In the genomic region with DNA sequence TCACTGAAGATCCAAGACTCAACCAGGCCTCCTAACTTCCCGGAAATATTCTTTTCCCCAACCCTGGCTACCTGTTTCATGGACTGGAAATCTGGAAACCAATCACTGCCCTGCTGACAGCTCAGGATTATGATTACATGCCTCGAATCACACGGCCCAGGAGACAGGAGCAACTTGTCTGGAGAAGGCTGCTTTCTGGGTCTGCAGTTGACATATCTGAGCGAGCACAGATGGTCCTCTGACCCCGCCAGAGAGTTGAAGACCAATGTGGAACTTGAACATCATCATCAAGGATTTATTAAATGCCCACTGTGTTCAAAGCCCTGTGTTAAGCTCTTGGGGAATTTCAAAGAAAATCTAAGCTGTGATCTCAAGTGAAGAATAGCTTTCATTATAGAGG, we compare ENCODE assay signal across 14 cellular contexts.
DNase-seq lines count a peak whose midpoint lies in the region; ATAC-seq lines count a peak whose summit lies in the region.
"Had no signal": no experiment of that assay in that cellular context is flagged by ENCODE, and none has a peak within 500 bp of the region (broad histone marks: within the 10 kb centered on the region; RNA-seq: fewer than 3 reads in every experiment).

No MANE protein-coding gene starts in this region.

- no peak for ATAC-seq in central memory CD8-positive, alpha-beta T cell (replicated peaks; ENCODE audit: extremely low read depth, poor library complexity, severe bottlenecking)
- no peak for ATAC-seq in stimulated activated effector memory CD8-positive, alpha-beta T cell treated with anti-CD3 and anti-CD28 coated beads, Interleukin-12 subunit alpha, Interleukin-12 subunit beta, amount 100 ng/mL, for 72 hours
- ATAC-seq: left ventricle myocardium superior had no signal

- H3K4me3 Mint-ChIP-seq in activated CD4-positive, alpha-beta T cell treated with anti-CD3 and anti-CD28 coated beads, Interleukin-2, amount 10 ng/mL, durations not matched to agents 7 days and 5 days = peak overlapping the region; percentile 19
- H3K4me3 Mint-ChIP-seq in central memory CD8-positive, alpha-beta T cell = peak overlapping the region; percentile 53
- H3K4me3 Mint-ChIP-seq in stimulated activated effector memory CD8-positive, alpha-beta T cell treated with anti-CD3 and anti-CD28 coated beads, Interleukin-12 subunit alpha, Interleukin-12 subunit beta, amount 100 ng/mL, for 72 hours = peak overlapping the region; percentile 36
- H3K4me3 Mint-ChIP-seq: brain had no signal

- POLR2A ChIA-PET in activated CD4-positive, alpha-beta T cell treated with anti-CD3 and anti-CD28 coated beads, Interleukin-2, amount 10 ng/mL, durations not matched to agents 7 days and 5 days (lab: Charles Lee) = no interaction called here

- H3K27me3 ChIP-seq in H7 (ENCODE audit: control insufficient read depth, insufficient read depth, low read length) = no peaks in the 10 kb centered on the region
- H3K27me3 ChIP-seq: right atrium auricular region had no signal

- no peaks in the 10 kb centered on the region for H3K9me3 ChIP-seq in KOPT-K1 (ENCODE audit: insufficient read depth, low read length, poor library complexity, severe bottlenecking)
- H3K9me3 ChIP-seq: right atrium auricular region had no signal

- no peak for DNase-seq in activated CD4-positive, alpha-beta T cell treated with anti-CD3 and anti-CD28 coated beads, Interleukin-2, amount 10 ng/mL, durations not matched to agents 7 days and 5 days
- DNase-seq in activated CD4-positive, alpha-beta T cell treated with anti-CD3 and anti-CD28 coated beads for 1 hour = no peak
- DNase-seq in central memory CD8-positive, alpha-beta T cell (ENCODE audit: low spot score in 2 of 2) = no peak
- no peak for DNase-seq in stimulated activated effector memory CD8-positive, alpha-beta T cell treated with anti-CD3 and anti-CD28 coated beads, Interleukin-12 subunit alpha, Interleukin-12 subunit beta, amount 100 ng/mL, for 72 hours (ENCODE audit: low spot score in 2 of 2)
- no peak for DNase-seq in AG08395 (ENCODE audit: low spot score)
- DNase-seq in DMS53 treated with DMSO at 0.1 percent for 48 hours (lab: John Stamatoyannopoulos, UW; ENCODE audit: unreplicated experiment) = no peak
- DNase-seq in H7 = no peak
- DNase-seq: effector CD8-positive, alpha-beta T cell; left ventricle myocardium superior; NCI-H2227 treated with DMSO at 0.1 percent for 48 hours; stimulated activated CD8-positive, alpha-beta memory T cell treated with anti-CD3 and anti-CD28 coated beads, Interleukin-4, amount 100 ng/mL, for 48 hours had no signal

- peaks cover 78% of the 10 kb centered on the region for H3K4me1 Mint-ChIP-seq in activated CD4-positive, alpha-beta T cell treated with anti-CD3 and anti-CD28 coated beads, Interleukin-2, amount 10 ng/mL, durations not matched to agents 7 days and 5 days
- H3K4me1 Mint-ChIP-seq in central memory CD8-positive, alpha-beta T cell = peaks cover 93% of the 10 kb centered on the region
- H3K4me1 Mint-ChIP-seq in stimulated activated effector memory CD8-positive, alpha-beta T cell treated with anti-CD3 and anti-CD28 coated beads, Interleukin-12 subunit alpha, Interleukin-12 subunit beta, amount 100 ng/mL, for 72 hours = peaks cover 89% of the 10 kb centered on the region

- peak overlapping the region; percentile 71 for H3K27ac Mint-ChIP-seq in activated CD4-positive, alpha-beta T cell treated with anti-CD3 and anti-CD28 coated beads, Interleukin-2, amount 10 ng/mL, durations not matched to agents 7 days and 5 days
- H3K27ac Mint-ChIP-seq in central memory CD8-positive, alpha-beta T cell (ENCODE audit: low read depth) = peak overlapping the region; percentile 94
- H3K27ac Mint-ChIP-seq in stimulated activated effector memory CD8-positive, alpha-beta T cell treated with anti-CD3 and anti-CD28 coated beads, Interleukin-12 subunit alpha, Interleukin-12 subunit beta, amount 100 ng/mL, for 72 hours = peak overlapping the region; percentile 78

- no peaks in the 10 kb centered on the region for H3K9me3 Mint-ChIP-seq in activated CD4-positive, alpha-beta T cell treated with anti-CD3 and anti-CD28 coated beads, Interleukin-2, amount 10 ng/mL, durations not matched to agents 7 days and 5 days
- H3K9me3 Mint-ChIP-seq in central memory CD8-positive, alpha-beta T cell = no peaks in the 10 kb centered on the region
- H3K9me3 Mint-ChIP-seq in stimulated activated effector memory CD8-positive, alpha-beta T cell treated with anti-CD3 and anti-CD28 coated beads, Interleukin-12 subunit alpha, Interleukin-12 subunit beta, amount 100 ng/mL, for 72 hours = no peaks in the 10 kb centered on the region
- H3K9me3 Mint-ChIP-seq: brain had no signal

- H3K27me3 Mint-ChIP-seq in activated CD4-positive, alpha-beta T cell treated with anti-CD3 and anti-CD28 coated beads, Interleukin-2, amount 10 ng/mL, durations not matched to agents 7 days and 5 days = no peaks in the 10 kb centered on the region
- H3K27me3 Mint-ChIP-seq in central memory CD8-positive, alpha-beta T cell = no peaks in the 10 kb centered on the region
- H3K27me3 Mint-ChIP-seq: brain had no signal

- peak overlapping the region; percentile 36 for H3K27ac ChIP-seq in KOPT-K1 (ENCODE audit: low read depth, low read length, poor library complexity, severe bottlenecking)
- H3K27ac ChIP-seq: right atrium auricular region had no signal

- CTCF ChIA-PET in activated CD4-positive, alpha-beta T cell treated with anti-CD3 and anti-CD28 coated beads, Interleukin-2, amount 10 ng/mL, durations not matched to agents 7 days and 5 days (lab: Charles Lee) = interaction anchor here (1.4 to 1.7 kb wide), 4 partner anchors 9 to 589 kb away, joined by 3 to 4 read pairs (median 3); no protein-coding TSS in a partner anchor

- no peak overlapping the region for H3K4me3 ChIP-seq in H7 (ENCODE audit: insufficient read depth, low read depth, low read length)
- H3K4me3 ChIP-seq: right atrium auricular region had no signal

- peaks cover 76% of the 10 kb centered on the region for H3K36me3 Mint-ChIP-seq in activated CD4-positive, alpha-beta T cell treated with anti-CD3 and anti-CD28 coated beads, Interleukin-2, amount 10 ng/mL, durations not matched to agents 7 days and 5 days (ENCODE audit: low read depth)
- H3K36me3 Mint-ChIP-seq in central memory CD8-positive, alpha-beta T cell (ENCODE audit: insufficient read depth) = peaks cover 37% of the 10 kb centered on the region
- H3K36me3 Mint-ChIP-seq in stimulated activated effector memory CD8-positive, alpha-beta T cell treated with anti-CD3 and anti-CD28 coated beads, Interleukin-12 subunit alpha, Interleukin-12 subunit beta, amount 100 ng/mL, for 72 hours = peaks cover 55% of the 10 kb centered on the region
- H3K36me3 Mint-ChIP-seq: brain had no signal

- H3K36me3 ChIP-seq in KOPT-K1 (ENCODE audit: insufficient read depth, low read length) (peaks cover 56% of the 10 kb centered on the region), H7 (replicated peaks; ENCODE audit: control insufficient read depth, insufficient read depth, low read length) (no peaks in the 10 kb centered on the region)
